8 cellular contexts compared by ENCODE assay signal in the genomic region with DNA sequence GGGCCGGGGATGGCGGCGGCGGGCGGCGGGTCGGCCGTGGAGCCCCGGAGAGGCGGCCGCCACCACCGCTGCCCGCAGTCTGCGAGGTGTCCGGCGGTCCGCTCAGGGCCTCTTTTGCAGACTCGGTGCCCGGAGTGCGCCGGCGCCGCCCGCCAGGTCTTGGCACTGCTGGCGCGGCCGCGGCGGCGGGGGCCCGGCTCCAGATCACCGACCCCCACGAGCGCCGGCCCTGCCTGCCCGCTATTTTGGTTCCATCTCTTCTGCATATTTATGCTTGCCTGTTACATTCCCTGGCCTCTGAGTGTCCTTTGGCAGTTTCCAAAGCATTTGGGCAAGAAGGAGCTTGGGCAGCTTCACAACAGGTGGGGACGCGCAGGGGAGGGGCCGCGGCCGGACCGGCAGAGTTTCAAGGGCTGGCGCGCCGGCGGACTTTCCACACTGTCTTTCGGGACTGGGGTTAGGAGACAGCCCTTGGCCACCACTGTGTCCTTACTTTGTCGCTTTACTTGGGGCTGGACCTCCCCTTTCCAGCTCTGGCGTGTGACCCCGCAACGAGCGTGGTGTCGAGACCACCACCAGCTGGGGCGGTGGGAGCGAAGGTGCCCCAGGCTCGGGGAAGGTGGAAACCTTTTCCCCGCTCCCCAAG. TPM values are rescaled to one million over a fixed set of nuclear protein-coding genes. Genes with fewer than 3 reads are reported as not detected.
DNase-seq lines count a peak whose midpoint lies in the region; ATAC-seq and TF ChIP-seq lines count a peak whose summit lies in the region.

No MANE protein-coding gene starts in this region.

- no peaks in the 10 kb centered on the region for H3K9me3 ChIP-seq in adipocyte (ENCODE audit: control insufficient read depth, low read length)

- no peaks in the 10 kb centered on the region for H3K9me3 Mint-ChIP-seq in progenitor cell of endocrine pancreas (ENCODE audit: low read depth)

- no peaks in the 10 kb centered on the region for H3K27me3 Mint-ChIP-seq in progenitor cell of endocrine pancreas

- H3K36me3 Mint-ChIP-seq in progenitor cell of endocrine pancreas (ENCODE audit: insufficient read depth): no peaks in the 10 kb centered on the region

- intact Hi-C loops in left cardiac atrium (cut with DNase I): no loop called here

- no peaks in the 10 kb centered on the region for H3K27me3 ChIP-seq in adipocyte (replicated peaks; ENCODE audit: control insufficient read depth, insufficient read depth, low read length)

- TF ChIP-seq CTCF in progenitor cell of endocrine pancreas (IDR thresholded peaks at IDR 0.05; ENCODE audit: unreplicated experiment): no peak

- peak overlapping the region; percentile 98 for H3K27ac Mint-ChIP-seq in progenitor cell of endocrine pancreas

- peaks cover 55% of the 10 kb centered on the region for H3K4me1 ChIP-seq in adipocyte (ENCODE audit: control insufficient read depth, insufficient read depth, low read length)

- peaks cover 37% of the 10 kb centered on the region for H3K4me1 Mint-ChIP-seq in progenitor cell of endocrine pancreas (ENCODE audit: low read depth)

- peak; percentile 45 for ATAC-seq in GM19035 (IDR thresholded peaks at IDR 0.05; ENCODE audit: unreplicated experiment)
- ATAC-seq in HG03280 (IDR thresholded peaks at IDR 0.05; ENCODE audit: unreplicated experiment): peak; percentile 35
- peak; percentile 64 to 67 for ATAC-seq in left cardiac atrium

- H3K36me3 ChIP-seq in adipocyte (ENCODE audit: control insufficient read depth, insufficient read depth, low read length, severe bottlenecking): no peaks in the 10 kb centered on the region

- H3K4me3 Mint-ChIP-seq in progenitor cell of endocrine pancreas (ENCODE audit: low read depth): peak overlapping the region; percentile 95

- peak overlapping the region; percentile 89 for H3K9ac ChIP-seq in adipocyte (ENCODE audit: low read length)

- peak overlapping the region; percentile 94 for H3K4me3 ChIP-seq in adipocyte (ENCODE audit: low read length)

- DNase-seq in AG20443 (ENCODE audit: low spot score): peak; percentile 53
- DNase-seq in SK-N-DZ (ENCODE audit: low spot score): peak; percentile 13
- peak; percentile 70 for DNase-seq in adipocyte (ENCODE audit: low read depth)
- DNase-seq in left cardiac atrium: peak; percentile 67
- peak; percentile 38 for DNase-seq in progenitor cell of endocrine pancreas (ENCODE audit: low spot score, unreplicated experiment)
- no peak for DNase-seq in NCI-H128 (lab: John Stamatoyannopoulos, UW; ENCODE audit: unreplicated experiment)

RNA-seq across cellular contexts. Expression of a gene that starts 0.7 kb away (rescaled TPM):
- 8.6 and 9.7 TPM in 2 replicates for polyA plus RNA-seq in SK-N-DZ (2014; cell fraction: cytosol; rRNA removed)
- 18.1 and 23.1 TPM in 2 replicates for polyA plus RNA-seq in SK-N-DZ (2014; cell fraction: nucleus; rRNA removed)
- total RNA-seq in left cardiac atrium: 10 to 100 TPM; 35.9 to 39.9 TPM
- 29.1 and 29.9 TPM in 2 replicates for total RNA-seq in progenitor cell of endocrine pancreas
